8 cellular contexts compared by ENCODE assay signal in the genomic region with DNA sequence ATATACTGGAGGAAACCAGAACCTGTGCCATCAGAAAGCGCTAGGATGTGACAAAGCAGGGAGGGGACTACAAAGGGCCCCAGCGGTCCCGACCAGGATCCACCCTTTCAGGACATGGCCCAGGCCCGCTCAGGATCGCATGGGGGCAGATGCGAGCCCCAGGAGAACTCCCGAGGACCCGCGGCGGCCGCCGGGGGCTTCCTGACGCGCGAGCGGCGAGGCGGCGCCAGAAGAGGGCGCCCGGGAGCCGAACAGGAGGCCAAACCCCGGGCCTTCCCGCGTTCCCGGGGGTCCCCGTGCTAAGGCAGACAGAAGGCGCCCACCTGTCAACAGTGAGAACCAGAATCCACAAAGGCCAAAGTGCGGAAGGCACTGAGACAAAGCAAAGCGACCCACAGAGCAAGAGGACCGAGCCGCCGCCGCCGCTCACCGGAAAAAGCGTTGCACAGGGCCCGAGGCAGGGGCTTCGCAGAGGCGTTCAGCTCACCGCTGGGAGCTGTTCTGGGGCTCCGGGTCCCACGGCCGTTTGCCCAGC. TPM values are rescaled to one million over a fixed set of nuclear protein-coding genes. Genes with fewer than 3 reads are reported as not detected.
A peak's percentile ranks its signal among the peaks of the same experiment; 100 is the strongest.
DNase-seq lines count a peak whose midpoint lies in the region; ATAC-seq and TF ChIP-seq lines count a peak whose summit lies in the region.

No MANE protein-coding gene starts in this region.

- no peak overlapping the region for H3K4me2 ChIP-seq in neural cell (ENCODE audit: low read length)

- H3K9me3 ChIP-seq in esophagus squamous epithelium (no peaks in the 10 kb centered on the region), neural cell (ENCODE audit: low read length) (no peaks in the 10 kb centered on the region)

- no peaks in the 10 kb centered on the region for H3K9me2 ChIP-seq in neural cell (ENCODE audit: insufficient read depth, low read length)

- intact Hi-C loops in esophagus squamous epithelium (cut with DNase I) = no loop called here

- H3K4me3 ChIP-seq in esophagus squamous epithelium (peak overlapping the region; percentile 6 to 61 (median 33)), neural cell (ENCODE audit: low read length) (peak overlapping the region; percentile 48)

- H3K36me3 ChIP-seq in esophagus squamous epithelium (no peaks in the 10 kb centered on the region), neural cell (ENCODE audit: insufficient read depth, low read length) (no peaks in the 10 kb centered on the region)

- no peaks in the 10 kb centered on the region for H3F3A ChIP-seq in neural cell (ENCODE audit: insufficient read depth, low read length, poor library complexity, severe bottlenecking)

- WGBS in esophagus squamous epithelium, 2 donors = 3 to 28% methylated on average over 5 to 42 of the region's 44 CpGs

- no peak overlapping the region for H2AFZ ChIP-seq in neural cell (ENCODE audit: low read depth, low read length)

- H3K27me3 ChIP-seq in esophagus squamous epithelium (no peaks in the 10 kb centered on the region), neural cell (ENCODE audit: insufficient read depth, low read depth, low read length) (no peaks in the 10 kb centered on the region)

- no peak overlapping the region for H3K9ac ChIP-seq in neural cell (ENCODE audit: low read length)

- no peak for TF ChIP-seq EP300 in neural cell (conservative IDR thresholded peaks at IDR 0.05; ENCODE audit: poor library complexity, severe bottlenecking)

- ATAC-seq in GM21717 (IDR thresholded peaks at IDR 0.05; ENCODE audit: unreplicated experiment) (peak; percentile 46), HG03442 (IDR thresholded peaks at IDR 0.05; ENCODE audit: unreplicated experiment) (no peak)

- no peak for DNase-seq in AG09319 (ENCODE audit: extremely low read depth, low read depth)
- DNase-seq in NCI-H82 (lab: John Stamatoyannopoulos, UW) = peak; percentile 84
- peak; percentile 51 for DNase-seq in activated T-cell treated with anti-CD3 and anti-CD28 coated beads for 24 hours (ENCODE audit: low read depth)
- no peak for DNase-seq in esophagus squamous epithelium (lab: John Stamatoyannopoulos, UW)
- DNase-seq in stimulated activated naive CD4-positive, alpha-beta T cell treated with Interleukin-2 at 50 U/mL for 16 hours (lab: John Stamatoyannopoulos, UW) = peak; percentile 48

- peak in 1 of 4 donors; percentile 9 for TF ChIP-seq POLR2A in esophagus squamous epithelium (IDR thresholded peaks at IDR 0.05)

- TF ChIP-seq RAD21 in neural cell (conservative IDR thresholded peaks at IDR 0.05) = peak; percentile 71

- H3K4me1 ChIP-seq in esophagus squamous epithelium = peaks cover 0 to 9% (median 0%) of the 10 kb centered on the region in 3 donors

- H3K79me2 ChIP-seq in neural cell (replicated peaks; ENCODE audit: insufficient read depth, low read length) = no peaks in the 10 kb centered on the region

- TF ChIP-seq CTCF in AG09319 (IDR thresholded peaks at IDR 0.05; ENCODE audit: low read depth, low read length) (peak; percentile 50), esophagus squamous epithelium (IDR thresholded peaks at IDR 0.05) (peak; percentile 50 to 74 (median 56)), neural cell (IDR thresholded peaks at IDR 0.05; ENCODE audit: poor library complexity, severe bottlenecking) (peak; percentile 82)

- H3K27ac ChIP-seq in esophagus squamous epithelium = peak overlapping the region in 1 of 4 donors; percentile 44
- H3K27ac ChIP-seq in neural cell (ENCODE audit: low read length) = no peak overlapping the region

- H4K20me1 ChIP-seq in neural cell (ENCODE audit: insufficient read depth) = no peaks in the 10 kb centered on the region

TF ChIP-seq in neural cell, 6 proteins besides CTCF, POLR2A, EP300 and RAD21:
- TF ChIP-seq, protein P1, sequence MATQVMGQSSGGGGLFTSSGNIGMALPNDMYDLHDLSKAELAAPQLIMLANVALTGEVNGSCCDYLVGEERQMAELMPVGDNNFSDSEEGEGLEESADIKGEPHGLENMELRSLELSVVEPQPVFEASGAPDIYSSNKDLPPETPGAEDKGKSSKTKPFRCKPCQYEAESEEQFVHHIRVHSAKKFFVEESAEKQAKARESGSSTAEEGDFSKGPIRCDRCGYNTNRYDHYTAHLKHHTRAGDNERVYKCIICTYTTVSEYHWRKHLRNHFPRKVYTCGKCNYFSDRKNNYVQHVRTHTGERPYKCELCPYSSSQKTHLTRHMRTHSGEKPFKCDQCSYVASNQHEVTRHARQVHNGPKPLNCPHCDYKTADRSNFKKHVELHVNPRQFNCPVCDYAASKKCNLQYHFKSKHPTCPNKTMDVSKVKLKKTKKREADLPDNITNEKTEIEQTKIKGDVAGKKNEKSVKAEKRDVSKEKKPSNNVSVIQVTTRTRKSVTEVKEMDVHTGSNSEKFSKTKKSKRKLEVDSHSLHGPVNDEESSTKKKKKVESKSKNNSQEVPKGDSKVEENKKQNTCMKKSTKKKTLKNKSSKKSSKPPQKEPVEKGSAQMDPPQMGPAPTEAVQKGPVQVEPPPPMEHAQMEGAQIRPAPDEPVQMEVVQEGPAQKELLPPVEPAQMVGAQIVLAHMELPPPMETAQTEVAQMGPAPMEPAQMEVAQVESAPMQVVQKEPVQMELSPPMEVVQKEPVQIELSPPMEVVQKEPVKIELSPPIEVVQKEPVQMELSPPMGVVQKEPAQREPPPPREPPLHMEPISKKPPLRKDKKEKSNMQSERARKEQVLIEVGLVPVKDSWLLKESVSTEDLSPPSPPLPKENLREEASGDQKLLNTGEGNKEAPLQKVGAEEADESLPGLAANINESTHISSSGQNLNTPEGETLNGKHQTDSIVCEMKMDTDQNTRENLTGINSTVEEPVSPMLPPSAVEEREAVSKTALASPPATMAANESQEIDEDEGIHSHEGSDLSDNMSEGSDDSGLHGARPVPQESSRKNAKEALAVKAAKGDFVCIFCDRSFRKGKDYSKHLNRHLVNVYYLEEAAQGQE (IDR thresholded peaks at IDR 0.05; ENCODE audit: borderline replicate concordance) = no peak
- TF ChIP-seq TAF1 (IDR thresholded peaks at IDR 0.05; ENCODE audit: low read depth) = no peak
- peak; percentile 76 for TF ChIP-seq SMC3 (conservative IDR thresholded peaks at IDR 0.05; ENCODE audit: poor library complexity)
- no peak for TF ChIP-seq EZH2 (IDR thresholded peaks at IDR 0.05; ENCODE audit: borderline replicate concordance, insufficient read depth, low read length, poor library complexity, severe bottlenecking)
- no peak for TF ChIP-seq MXI1 (conservative IDR thresholded peaks at IDR 0.05; ENCODE audit: poor library complexity, severe bottlenecking)
- TF ChIP-seq POLR2AphosphoS5 (IDR thresholded peaks at IDR 0.05) = no peak

RNA-seq across cellular contexts. Expression of gene OPN1LW, which starts 7.3 kb away (rescaled TPM):
- total RNA-seq in esophagus squamous epithelium = not detected
- polyA plus RNA-seq in neural cell = not detected in 2 replicates
- polyA minus RNA-seq in neural cell = not detected in 2 replicates

RNA-seq across cellular contexts. Expression of gene MECP2, which starts 39.2 kb away (rescaled TPM):
- 10 to 100 TPM; 17.7 to 38.7 (median 25.4) TPM for total RNA-seq in esophagus squamous epithelium
- 14.5 and 36.1 TPM in 2 replicates for polyA plus RNA-seq in neural cell
- 63.3 and 74.4 TPM in 2 replicates for polyA minus RNA-seq in neural cell

RNA-seq across cellular contexts. Expression of gene OPN1MW, which starts 45.7 kb away (rescaled TPM):
- total RNA-seq in esophagus squamous epithelium = not detected
- polyA plus RNA-seq in neural cell = not detected in 2 replicates
- not detected in 2 replicates for polyA minus RNA-seq in neural cell

Comparison
In these comparisons a context has a peak if more than half of its experiments do, and no peak if none do; other contexts are left out.
1. DNase-seq: peak in NCI-H82 (single experiment), activated T-cell treated with anti-CD3 and anti-CD28 coated beads for 24 hours (single experiment) and stimulated activated naive CD4-positive, alpha-beta T cell treated with Interleukin-2 at 50 U/mL for 16 hours (single experiment); none in AG09319 (single experiment) and esophagus squamous epithelium (single experiment).
2. Peak in every context shown above with its lines, with median percentiles within 50 percentile points of each other: CTCF ChIP-seq.